ENCODE assay signal across 32 cellular contexts in genomic region chr12:42769455-42769854, GRCh38.
"Had no signal": no experiment of that assay in that cellular context is flagged by ENCODE, and none has a peak within 500 bp of the region (broad histone marks: within the 10 kb centered on the region; RNA-seq: fewer than 3 reads in every experiment).

No MANE protein-coding gene starts in this region.

- H3K4me3 ChIP-seq: adrenal gland, body of pancreas had no signal

- H3K4me1 ChIP-seq: adrenal gland had no signal

- H3K4me3 Mint-ChIP-seq: activated B cell treated with CpG ODN at 0.5 μM for 24 hours; activated CD4-positive, alpha-beta memory T cell treated with anti-CD3 and anti-CD28 coated beads for 36 hours; activated naive CD4-positive, alpha-beta T cell treated with anti-CD3 and anti-CD28 coated beads for 36 hours; activated T-cell treated with anti-CD3 and anti-CD28 coated beads, Interleukin-2, amount 50 U/mL, for 4 hours; activated T-helper 1 cell treated with anti-CD3 and anti-CD28 coated beads, Interleukin-12 subunit alpha, Interleukin-12 subunit beta, Interleukin-2, Interleukin-4 antibody, amounts not matched to agents 30 ng/mL and 10 ng/mL and 1 ng/mL, durations not matched to agents 14 hours and 24 hours and 36 hours; T-cell; T-helper 17 cell had no signal

- H3K27me3 Mint-ChIP-seq: activated B cell treated with CpG ODN at 0.5 μM for 24 hours; activated CD4-positive, alpha-beta memory T cell treated with anti-CD3 and anti-CD28 coated beads for 36 hours; T-cell; T-helper 17 cell had no signal

- H3K27me3 ChIP-seq: adrenal gland, body of pancreas had no signal

- H3K27ac ChIP-seq: adrenal gland, body of pancreas, VCaP had no signal

- DNase-seq: activated B cell treated with CpG ODN at 0.5 μM for 24 hours; activated CD4-positive, alpha-beta memory T cell treated with anti-CD3 and anti-CD28 coated beads for 36 hours; activated CD4-positive, alpha-beta T cell treated with anti-CD3 and anti-CD28 coated beads for 4 hours; activated CD4-positive, alpha-beta T cell treated with anti-CD3 and anti-CD28 coated beads, Interleukin-2, amount 50 U/mL, for 1 hour; activated CD4-positive, CD25-positive, alpha-beta regulatory T cell treated with anti-CD3 and anti-CD28 coated beads, Interleukin-2, amount 50 U/mL, for 72 hours; activated CD8-positive, alpha-beta memory T cell treated with anti-CD3 and anti-CD28 coated beads, Interleukin-2, amount 50 U/mL, for 4 hours; activated gamma-delta T cell treated with Interleukin-2 at 50 U/mL for 16 hours; activated naive CD4-positive, alpha-beta T cell treated with anti-CD3 and anti-CD28 coated beads for 36 hours; activated T-cell treated with anti-CD3 and anti-CD28 coated beads for 4 hours; activated T-cell treated with anti-CD3 and anti-CD28 coated beads, Interleukin-2, amount 50 U/mL, for 4 hours; body of pancreas; central memory CD4-positive, alpha-beta T cell; Karpas-422; KBM-7; NCI-H1105; NCI-H1417 treated with DMSO at 0.1 percent for 48 hours; NCI-H1694; NCI-H2029; NCI-H345; NCI-H524 treated with DMSO at 0.1 percent for 48 hours; SIG-M5; T-cell; T-helper 17 cell; T-helper 9 cell had no signal

- H3K9me3 ChIP-seq: adrenal gland had no signal

- FAIRE-seq: astrocyte, bronchial epithelial cell had no signal

- H3K27ac Mint-ChIP-seq: activated B cell treated with CpG ODN at 0.5 μM for 24 hours; activated CD4-positive, alpha-beta memory T cell treated with anti-CD3 and anti-CD28 coated beads for 36 hours; activated naive CD4-positive, alpha-beta T cell treated with anti-CD3 and anti-CD28 coated beads for 36 hours; activated naive CD4-positive, alpha-beta T cell treated with anti-CD3 and anti-CD28 coated beads, Interleukin-2, amount 50 U/mL, for 72 hours; activated T-helper 1 cell treated with anti-CD3 and anti-CD28 coated beads, Interleukin-12 subunit alpha, Interleukin-12 subunit beta, Interleukin-2, Interleukin-4 antibody, amounts not matched to agents 30 ng/mL and 10 ng/mL and 1 ng/mL, durations not matched to agents 14 hours and 24 hours and 36 hours; T-cell; T-helper 17 cell had no signal

- H3K9me3 Mint-ChIP-seq: activated B cell treated with CpG ODN at 0.5 μM for 24 hours; activated CD4-positive, alpha-beta memory T cell treated with anti-CD3 and anti-CD28 coated beads for 36 hours; activated naive CD4-positive, alpha-beta T cell treated with anti-CD3 and anti-CD28 coated beads for 36 hours; activated T-helper 1 cell treated with anti-CD3 and anti-CD28 coated beads, Interleukin-12 subunit alpha, Interleukin-12 subunit beta, Interleukin-2, Interleukin-4 antibody, amounts not matched to agents 30 ng/mL and 10 ng/mL and 1 ng/mL, durations not matched to agents 14 hours and 24 hours and 36 hours had no signal

- H3K4me1 Mint-ChIP-seq: activated B cell treated with CpG ODN at 0.5 μM for 24 hours, T-cell, T-helper 17 cell had no signal

- H3K36me3 ChIP-seq: adrenal gland had no signal

- H3K36me3 Mint-ChIP-seq: activated CD4-positive, alpha-beta memory T cell treated with anti-CD3 and anti-CD28 coated beads for 36 hours; activated naive CD4-positive, alpha-beta T cell treated with anti-CD3 and anti-CD28 coated beads, Interleukin-2, amount 50 U/mL, for 72 hours; T-cell had no signal

- ATAC-seq: activated naive CD4-positive, alpha-beta T cell treated with anti-CD3 and anti-CD28 coated beads, Interleukin-2, amount 50 U/mL, for 72 hours; activated T-cell treated with anti-CD3 and anti-CD28 coated beads, Interleukin-2, amount 50 U/mL, for 4 hours; Panc1; SK-N-SH treated with all-trans-retinoic acid at 6 μM for 48 hours; T-cell; T-helper 17 cell had no signal
